ENCODE assay signal across 8 cellular contexts in the genomic region with DNA sequence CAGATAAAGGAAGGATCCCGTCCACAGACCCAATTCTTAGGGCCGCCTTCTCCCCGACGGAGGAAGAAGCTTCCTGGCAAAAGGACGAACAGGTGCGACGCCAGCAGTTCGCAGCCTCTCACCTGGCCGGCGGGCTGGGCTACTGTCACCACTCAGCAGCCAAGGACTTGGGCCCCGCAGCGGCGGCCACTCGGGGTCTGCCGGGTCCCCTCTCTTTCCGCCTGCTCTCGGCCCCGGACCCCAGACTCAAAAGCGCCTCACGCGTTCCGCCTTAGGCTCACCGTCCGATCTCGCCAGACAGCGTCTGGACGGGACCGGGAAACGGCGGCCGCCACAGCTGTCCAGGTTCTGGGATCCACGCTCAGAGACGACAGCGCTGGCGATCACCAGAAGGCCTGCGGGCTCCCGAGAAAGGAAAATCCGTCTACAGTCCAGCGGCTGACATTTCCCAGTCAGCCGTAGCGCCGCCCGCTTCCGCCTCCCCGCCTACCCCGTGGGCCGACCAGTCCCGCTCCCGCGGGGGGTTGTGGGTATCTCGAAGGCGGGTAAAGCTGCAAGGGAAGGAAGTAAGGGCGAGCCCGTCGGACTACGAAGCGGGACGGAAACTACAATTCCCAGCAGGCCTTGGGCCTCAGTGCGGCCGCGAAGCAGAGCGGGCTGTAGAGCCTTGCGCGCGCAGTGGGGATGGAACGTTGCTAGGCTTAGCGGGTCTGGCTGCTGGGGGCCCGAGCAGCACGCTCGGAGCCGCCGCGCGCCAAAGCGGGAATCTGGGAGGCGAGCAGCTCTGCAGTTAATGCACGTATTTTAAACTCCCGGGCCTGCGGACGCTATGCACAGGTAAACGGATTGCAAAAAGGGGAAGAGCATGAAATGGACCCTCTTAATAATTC. TPM values are rescaled to one million over a fixed set of nuclear protein-coding genes. Genes with fewer than 3 reads are reported as not detected.
DNase-seq lines count a peak whose midpoint lies in the region; ATAC-seq and TF ChIP-seq lines count a peak whose summit lies in the region.

A gene (minus strand): TSS at position 454 of the 890 bp plus-strand sequence. CDS start 8,538 bp downstream, outside the sequence.
A gene (plus strand): TSS at position 678 of the 890 bp plus-strand sequence. CDS start 152 bp downstream, at position 830.

- peak; percentile 96 for DNase-seq in DMS 273 treated with DMSO at 0.1 percent for 48 hours (lab: John Stamatoyannopoulos, UW)
- peak; percentile 67 for DNase-seq in OCI-M2 (lab: John Stamatoyannopoulos, UW; ENCODE audit: unreplicated experiment)
- peak; percentile 97 for DNase-seq in activated T-cell treated with anti-CD3 and anti-CD28 coated beads for 4 hours
- peak; percentile 86 for DNase-seq in epithelial cell of prostate (ENCODE audit: low read depth, low spot score)
- DNase-seq in mucosa of descending colon = peak; percentile 98 to 99 (median 98)
- DNase-seq in stimulated activated CD8-positive, alpha-beta memory T cell treated with anti-CD3 and anti-CD28 coated beads, Interleukin-4, amount 100 ng/mL, for 24 hours (ENCODE audit: low read depth) = peak; percentile 98

- peak; percentile 98 for ATAC-seq in GM21529 (IDR thresholded peaks at IDR 0.05; ENCODE audit: unreplicated experiment)
- peak; percentile 100 for ATAC-seq in mucosa of descending colon

- peaks cover 18 to 42% (median 36%) of the 10 kb centered on the region in 3 donors for H3K4me1 Mint-ChIP-seq in IgD-negative memory B cell

- no peaks in the 10 kb centered on the region for H3K9me3 ChIP-seq in mucosa of descending colon

- no peaks in the 10 kb centered on the region for H3K27me3 Mint-ChIP-seq in IgD-negative memory B cell

- H3K4me1 ChIP-seq in mucosa of descending colon (ENCODE audit: low read depth) = peaks cover 13% of the 10 kb centered on the region

- no peaks in the 10 kb centered on the region for H3K36me3 Mint-ChIP-seq in IgD-negative memory B cell

- H3K9me3 Mint-ChIP-seq in IgD-negative memory B cell = no peaks in the 10 kb centered on the region

- no peaks in the 10 kb centered on the region for H3K36me3 ChIP-seq in mucosa of descending colon (ENCODE audit: low read depth)

- peak within 1 kb of the TSS; percentile 58 for H3K27ac ChIP-seq in epithelial cell of prostate

- intact Hi-C loops in mucosa of descending colon (cut with DNase I, micrococcal nuclease) = no loop called here

- H3K27ac Mint-ChIP-seq in IgD-negative memory B cell = peak within 1 kb of the TSS; percentile 47 to 97 (median 92)

- peak within 1 kb of the TSS; percentile 95 to 99 (median 98) for H3K4me3 Mint-ChIP-seq in IgD-negative memory B cell

- no peak for TF ChIP-seq CTCF in mucosa of descending colon (IDR thresholded peaks at IDR 0.05)

- peak within 1 kb of the TSS; percentile 77 for H3K4me3 ChIP-seq in mucosa of descending colon

RNA-seq across cellular contexts. Expression of the first gene that starts in this region (rescaled TPM):
- polyA plus RNA-seq in IgD-negative memory B cell = 2.5 TPM
- total RNA-seq in mucosa of descending colon = 10 to 100 TPM; 14.8 to 18.0 (median 16.7) TPM

RNA-seq across cellular contexts. Expression of the second gene that starts in this region (rescaled TPM):
- polyA plus RNA-seq in IgD-negative memory B cell = 17.3 TPM
- total RNA-seq in mucosa of descending colon = 10 to 100 TPM; 11.6 to 24.2 (median 16.5) TPM

Comparison
In these comparisons a context has a peak if more than half of its experiments do, and no peak if none do; other contexts are left out.
1. Peak in every context shown above with its lines: DNase-seq, ATAC-seq, H3K4me3 ChIP-seq and H3K27ac ChIP-seq.